Comparison of ENCODE assay signal across 8 cellular contexts in the genomic region with DNA sequence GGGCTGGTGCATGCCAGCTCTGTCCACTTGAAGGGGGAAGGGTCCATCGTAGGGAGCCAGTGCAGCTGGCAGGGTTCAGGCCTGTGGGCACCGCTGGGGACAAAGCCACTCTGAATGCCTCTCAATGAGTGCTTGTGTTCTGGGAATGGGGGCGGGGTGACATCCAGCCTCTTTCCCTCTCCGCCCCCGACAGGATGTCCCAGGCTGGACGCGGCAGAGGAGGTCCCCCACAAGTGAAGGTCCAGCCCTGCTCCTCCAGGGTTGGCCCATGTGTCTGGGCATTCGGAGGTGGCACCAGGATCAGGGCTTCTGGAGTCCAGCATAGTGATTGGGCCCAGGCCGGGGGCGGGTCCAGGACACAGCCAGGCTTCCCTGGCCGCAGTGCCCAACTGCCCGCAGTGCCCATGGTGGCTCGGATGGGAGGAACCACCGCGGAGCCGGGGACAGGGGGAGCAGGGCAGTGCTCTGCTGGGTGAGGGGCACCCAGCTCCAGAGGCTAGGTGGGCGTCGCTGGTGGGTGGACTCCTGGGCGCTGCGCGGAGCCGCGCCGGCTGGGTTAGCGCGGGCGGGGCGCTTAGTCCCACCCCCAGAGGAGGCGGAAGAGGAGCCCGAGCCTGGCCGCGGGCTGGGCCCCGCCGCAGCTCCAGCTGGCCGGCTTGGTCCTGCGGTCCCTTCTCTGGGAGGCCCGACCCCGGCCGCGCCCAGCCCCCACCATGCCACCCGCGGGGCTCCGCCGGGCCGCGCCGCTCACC. TPM values are rescaled to one million over a fixed set of nuclear protein-coding genes. Genes with fewer than 3 reads are reported as not detected.
A peak's percentile ranks its signal among the peaks of the same experiment; 100 is the strongest.
DNase-seq lines count a peak whose midpoint lies in the region; ATAC-seq, FAIRE-seq and TF ChIP-seq lines count a peak whose summit lies in the region.

A gene with protein sequence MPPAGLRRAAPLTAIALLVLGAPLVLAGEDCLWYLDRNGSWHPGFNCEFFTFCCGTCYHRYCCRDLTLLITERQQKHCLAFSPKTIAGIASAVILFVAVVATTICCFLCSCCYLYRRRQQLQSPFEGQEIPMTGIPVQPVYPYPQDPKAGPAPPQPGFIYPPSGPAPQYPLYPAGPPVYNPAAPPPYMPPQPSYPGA (plus strand): TSS at position 617 of the 752 bp plus-strand sequence. CDS start 97 bp downstream, at position 714.

- TF ChIP-seq CTCF in transverse colon (IDR thresholded peaks at IDR 0.05): no peak

- no peaks in the 10 kb centered on the region for H3K36me3 ChIP-seq in mucosa of stomach (ENCODE audit: control insufficient read depth, insufficient read depth, low read length)
- no peaks in the 10 kb centered on the region for H3K36me3 ChIP-seq in transverse colon

- H3K27me3 ChIP-seq in mucosa of stomach (ENCODE audit: control insufficient read depth, insufficient read depth, low read length) (peaks cover 37% of the 10 kb centered on the region), transverse colon (peaks cover 25% of the 10 kb centered on the region)

- peak; percentile 92 for FAIRE-seq in HTR-8/SVneo (lab: Jason Lieb, UNC)

- peak within 1 kb of the TSS; percentile 51 to 73 (median 70) for H3K27ac ChIP-seq in transverse colon

- H3K9me3 ChIP-seq in mucosa of stomach (ENCODE audit: control insufficient read depth, low read length) (no peaks in the 10 kb centered on the region), transverse colon (no peaks in the 10 kb centered on the region)

- ATAC-seq in GM18519 (IDR thresholded peaks at IDR 0.05; ENCODE audit: low FRiP score, unreplicated experiment): no peak

- H3K9ac ChIP-seq in mucosa of stomach (ENCODE audit: low read length): peak within 1 kb of the TSS; percentile 70

- in situ Hi-C loops in transverse colon (cut with MboI; ENCODE audit: low pct_ligation_motif_present in 1 of 4, low pct_unique_long_range_greater_than_20kb in 1 of 4, low sequenced_read_pairs in 3 of 4): loop anchor here in 2 of 4 donors (25.0 kb wide), 1 partner anchor 249 kb away; a partner anchor contains a TSS

- peak within 1 kb of the TSS; percentile 56 for H3K4me3 ChIP-seq in mucosa of stomach (ENCODE audit: low read length)
- peak within 1 kb of the TSS; percentile 52 to 60 (median 59) for H3K4me3 ChIP-seq in transverse colon

- TF ChIP-seq EP300 in transverse colon (IDR thresholded peaks at IDR 0.05; ENCODE audit: low read depth): no peak

- TF ChIP-seq POLR2A in transverse colon (IDR thresholded peaks at IDR 0.05): peak; percentile 35

- WGBS in transverse colon (ENCODE audit: low coverage in 1 of 2), 2 donors: 22% methylated on average over 12 of the region's 47 CpGs; no CpG with 5 or more reads in 1 of the 2 donors

- intact Hi-C loops in transverse colon (cut with DNase I; ENCODE audit: low total_unique reads): no loop called here

- peaks cover 28% of the 10 kb centered on the region for H3K4me1 ChIP-seq in mucosa of stomach (ENCODE audit: control insufficient read depth, insufficient read depth, low read length)
- peaks cover 12 to 20% (median 18%) of the 10 kb centered on the region in 4 donors for H3K4me1 ChIP-seq in transverse colon

- peak; percentile 45 for DNase-seq in CD1c-positive myeloid dendritic cell (ENCODE audit: extremely low spot score)
- DNase-seq in HTR-8/SVneo (ENCODE audit: insufficient read length, low spot score): peak; percentile 92
- DNase-seq in activated T-helper 1 cell treated with Interleukin-2 at 50 U/mL for 16 hours (ENCODE audit: low read depth): peak; percentile 0
- peak; percentile 57 for DNase-seq in fibroblast of peridontal ligament (ENCODE audit: extremely low read depth)
- peak; percentile 54 for DNase-seq in transverse colon
- no peak for DNase-seq in NCI-H2081 treated with DMSO at 0.1 percent for 48 hours (lab: John Stamatoyannopoulos, UW)

RNA-seq across cellular contexts. Expression of the gene that starts here (rescaled TPM):
- total RNA-seq in transverse colon: 1 to 10 TPM; 2.2 to 6.7 (median 4.6) TPM
